ENCODE assay signal across 2 cellular contexts in genomic region chr15:73717802-73718201, GRCh38.
TF ChIP-seq lines count a peak whose summit lies in the region.

No MANE protein-coding gene starts in this region.

TF ChIP-seq in SK-N-SH, 30 proteins besides CTCF, POLR2A, EP300 and RAD21 (continued from another document):
- no peak for TF ChIP-seq SIN3A (IDR thresholded peaks at IDR 0.05; ENCODE audit: borderline replicate concordance, low read depth, low read length)
- TF ChIP-seq FOXJ3 (CRISPR knock-in tag; IDR thresholded peaks at IDR 0.05): no peak
- TF ChIP-seq IRF3 (IDR thresholded peaks at IDR 0.05; ENCODE audit: low read depth, low read length): no peak
- TF ChIP-seq RFX5 (IDR thresholded peaks at IDR 0.05; ENCODE audit: low read length): no peak
- TF ChIP-seq SMC3 (IDR thresholded peaks at IDR 0.05; ENCODE audit: low read depth, low read length): no peak
- no peak for TF ChIP-seq NFIC (IDR thresholded peaks at IDR 0.05; ENCODE audit: borderline replicate concordance)
- no peak for TF ChIP-seq MAX (IDR thresholded peaks at IDR 0.05; ENCODE audit: low read depth)
- no peak for TF ChIP-seq CHD2 (IDR thresholded peaks at IDR 0.05; ENCODE audit: low read length, partially characterized antibody)
- TF ChIP-seq GATA2 (CRISPR knock-in tag; IDR thresholded peaks at IDR 0.05): no peak
- no peak for TF ChIP-seq REST (IDR thresholded peaks at IDR 0.05; ENCODE audit: low read depth, low read length)
- TF ChIP-seq MEF2A (IDR thresholded peaks at IDR 0.05; ENCODE audit: borderline replicate concordance, low read depth): no peak

TF ChIP-seq in SK-N-SH treated with all-trans-retinoic acid at 6 μM for 48 hours, 23 proteins besides CTCF, POLR2A, EP300 and RAD21 (continued from another document):
- TF ChIP-seq TSHZ2 (CRISPR knock-in tag; IDR thresholded peaks at IDR 0.05): no peak
